In genomic region chr9:33114746-33115145, GRCh38 we compare ENCODE assay signal across 19 cellular contexts. TPM values are rescaled to one million over a fixed set of nuclear protein-coding genes. Genes with fewer than 3 reads are reported as not detected.
DNase-seq lines count a peak whose midpoint lies in the region; ATAC-seq and TF ChIP-seq lines count a peak whose summit lies in the region.
"Had no signal": no experiment of that assay in that cellular context is flagged by ENCODE, and none has a peak within 500 bp of the region (broad histone marks: within the 10 kb centered on the region; RNA-seq: fewer than 3 reads in every experiment).

No MANE protein-coding gene starts in this region.

- H3K27ac Mint-ChIP-seq in CD8-positive, alpha-beta memory T cell: peak overlapping the region in 6 of 8 donors; percentile 46 to 94 (median 56)
- H3K27ac Mint-ChIP-seq in central memory CD8-positive, alpha-beta T cell (ENCODE audit: low read depth): no peak overlapping the region
- peak overlapping the region; percentile 78 to 85 for H3K27ac Mint-ChIP-seq in natural killer cell

- no peaks in the 10 kb centered on the region for H3K27me3 Mint-ChIP-seq in CD8-positive, alpha-beta memory T cell
- H3K27me3 Mint-ChIP-seq in central memory CD8-positive, alpha-beta T cell: no peaks in the 10 kb centered on the region
- H3K27me3 Mint-ChIP-seq in natural killer cell (ENCODE audit: low read depth in 2 of 2): peaks cover 0 to 2% of the 10 kb centered on the region in 2 donors

- H3K9me3 ChIP-seq in CD8-positive, alpha-beta memory T cell (ENCODE audit: low read length): no peaks in the 10 kb centered on the region

- H3K36me3 Mint-ChIP-seq in CD8-positive, alpha-beta memory T cell: peaks cover 10 to 87% (median 24%) of the 10 kb centered on the region in 3 donors
- H3K36me3 Mint-ChIP-seq in central memory CD8-positive, alpha-beta T cell (ENCODE audit: insufficient read depth): peaks cover 70% of the 10 kb centered on the region
- H3K36me3 Mint-ChIP-seq in natural killer cell: peaks cover 8% of the 10 kb centered on the region

- no peak overlapping the region for H3K27ac ChIP-seq in CD8-positive, alpha-beta memory T cell (ENCODE audit: low read depth, low read length)

- CTCF ChIA-PET in CD8-positive, alpha-beta memory T cell (lab: Charles Lee): no interaction called here

- no peak overlapping the region for H3K4me3 Mint-ChIP-seq in CD8-positive, alpha-beta memory T cell
- peak overlapping the region; percentile 9 for H3K4me3 Mint-ChIP-seq in central memory CD8-positive, alpha-beta T cell
- no peak overlapping the region for H3K4me3 Mint-ChIP-seq in natural killer cell
- H3K4me3 Mint-ChIP-seq: HFFc6 had no signal

- POLR2A ChIA-PET in CD8-positive, alpha-beta memory T cell (lab: Charles Lee): no interaction called here

- H3K4me1 ChIP-seq in CD8-positive, alpha-beta memory T cell (ENCODE audit: insufficient read depth, low read length): peaks cover 12% of the 10 kb centered on the region

- peak; percentile 37 for DNase-seq in activated effector memory CD4-positive, alpha-beta T cell treated with anti-CD3 and anti-CD28 coated beads, Interleukin-2, amount 50 U/mL, for 16 hours
- DNase-seq in activated effector memory CD4-positive, alpha-beta T cell treated with Interleukin-2 at 50 U/mL for 16 hours: no peak
- no peak for DNase-seq in CD8-positive, alpha-beta memory T cell
- no peak for DNase-seq in central memory CD8-positive, alpha-beta T cell (ENCODE audit: low spot score in 2 of 2)
- DNase-seq in natural killer cell (peak; percentile 11), superior temporal gyrus (ENCODE audit: extremely low spot score) (no peak)
- DNase-seq: C1 segment of cervical spinal cord, GF-D8, HFFc6, KG1, NCI-H1436 treated with DMSO at 0.1 percent for 48 hours, NCI-H2029 treated with DMSO at 0.1 percent for 48 hours, NCI-H2171 treated with DMSO at 0.1 percent for 48 hours, NCI-H748 treated with DMSO at 0.1 percent for 48 hours, OCI-M1, RPMI8226 had no signal

- TF ChIP-seq CTCF in natural killer cell (IDR thresholded peaks at IDR 0.05): no peak

- intact Hi-C loops in natural killer cell (cut with micrococcal nuclease): loop anchor here (10.0 kb wide), 1 partner anchor 50 kb away; the partner anchor contains the start of gene B4GALT1

- H3K27me3 ChIP-seq in CD8-positive, alpha-beta memory T cell (ENCODE audit: insufficient read depth, low read length, poor library complexity, severe bottlenecking): no peaks in the 10 kb centered on the region

- H3K9me3 Mint-ChIP-seq in CD8-positive, alpha-beta memory T cell: no peaks in the 10 kb centered on the region
- no peaks in the 10 kb centered on the region for H3K9me3 Mint-ChIP-seq in central memory CD8-positive, alpha-beta T cell
- no peaks in the 10 kb centered on the region for H3K9me3 Mint-ChIP-seq in natural killer cell
- H3K9me3 Mint-ChIP-seq: HFFc6 had no signal

- peaks cover 21 to 34% (median 27%) of the 10 kb centered on the region in 3 donors for H3K4me1 Mint-ChIP-seq in CD8-positive, alpha-beta memory T cell
- peaks cover 27% of the 10 kb centered on the region for H3K4me1 Mint-ChIP-seq in central memory CD8-positive, alpha-beta T cell
- H3K4me1 Mint-ChIP-seq in natural killer cell: peaks cover 38 to 45% of the 10 kb centered on the region in 2 donors

- H3K36me3 ChIP-seq in CD8-positive, alpha-beta memory T cell (ENCODE audit: insufficient read depth, low read length): peaks cover 18% of the 10 kb centered on the region

- no peak overlapping the region for H3K4me3 ChIP-seq in CD8-positive, alpha-beta memory T cell (ENCODE audit: low read length)

- ATAC-seq in central memory CD8-positive, alpha-beta T cell (replicated peaks; ENCODE audit: extremely low read depth, poor library complexity, severe bottlenecking): no peak
- ATAC-seq in natural killer cell (no peak), GM18502 (IDR thresholded peaks at IDR 0.05; ENCODE audit: poor library complexity, unreplicated experiment) (no peak), GM21723 (IDR thresholded peaks at IDR 0.05; ENCODE audit: unreplicated experiment) (no peak)
- ATAC-seq: HepG2 had no signal

RNA-seq across cellular contexts. Expression of gene SMU1, which starts 38.3 kb away (rescaled TPM):
- 10 to 100 TPM; 27.5 to 27.6 TPM for total RNA-seq in CD8-positive, alpha-beta memory T cell
- 21.2 TPM for polyA plus RNA-seq in CD8-positive, alpha-beta memory T cell
- total RNA-seq in natural killer cell: 10 to 100 TPM; 21.9 to 23.2 (median 22.1) TPM

RNA-seq across cellular contexts. Expression of gene B4GALT1, which starts 52.4 kb away (rescaled TPM):
- total RNA-seq in CD8-positive, alpha-beta memory T cell: 10 to 100 TPM; 38.0 to 38.3 TPM
- 41.6 TPM for polyA plus RNA-seq in CD8-positive, alpha-beta memory T cell
- 100 to 1,000 TPM; 122 to 143 (median 128) TPM for total RNA-seq in natural killer cell

Comparison
In these comparisons a context has a peak if more than half of its experiments do, and no peak if none do; other contexts are left out.
1. DNase-seq: peak in activated effector memory CD4-positive, alpha-beta T cell treated with anti-CD3 and anti-CD28 coated beads, Interleukin-2, amount 50 U/mL, for 16 hours (single experiment) and natural killer cell (single experiment); none in activated effector memory CD4-positive, alpha-beta T cell treated with Interleukin-2 at 50 U/mL for 16 hours (single experiment), CD8-positive, alpha-beta memory T cell (0 of 5), central memory CD8-positive, alpha-beta T cell (0 of 2) and superior temporal gyrus (single experiment).